ENCODE assay signal across 25 cellular contexts in genomic region chr14:28571636-28572035, GRCh38.
A peak's percentile ranks its signal among the peaks of the same experiment; 100 is the strongest.
DNase-seq lines count a peak whose midpoint lies in the region; ATAC-seq, FAIRE-seq and TF ChIP-seq lines count a peak whose summit lies in the region.
"Had no signal": no experiment of that assay in that cellular context is flagged by ENCODE, and none has a peak within 500 bp of the region (broad histone marks: within the 10 kb centered on the region; RNA-seq: fewer than 3 reads in every experiment).

No MANE protein-coding gene starts in this region.

- H3K36me3 ChIP-seq in astrocyte (ENCODE audit: insufficient read depth, low read length) (no peaks in the 10 kb centered on the region), fibroblast of lung (ENCODE audit: control insufficient read depth, insufficient read depth, low read length) (no peaks in the 10 kb centered on the region), testis (ENCODE audit: low read depth, missing control alignments) (no peaks in the 10 kb centered on the region), right atrium auricular region (no peaks in the 10 kb centered on the region)
- H3K36me3 ChIP-seq: BLaER1, MG63 had no signal

- H3K27me3 ChIP-seq in astrocyte (ENCODE audit: insufficient read depth, low read length) (no peaks in the 10 kb centered on the region), fibroblast of lung (ENCODE audit: control insufficient read depth, insufficient read depth, low read length) (no peaks in the 10 kb centered on the region), testis (no peaks in the 10 kb centered on the region), right atrium auricular region (no peaks in the 10 kb centered on the region)
- H3K27me3 ChIP-seq: BLaER1, MG63 had no signal

- H3K4me3 ChIP-seq in astrocyte (ENCODE audit: insufficient read depth, low read depth, low read length) = no peak overlapping the region
- H3K4me3 ChIP-seq in fibroblast of lung (replicated peaks in 1 of 4; ENCODE audit: control extremely low read depth in 1 of 4, insufficient read depth in 1 of 4, low read depth in 3 of 4, low read length in 4 of 4) = no peak overlapping the region
- H3K4me3 ChIP-seq in testis = no peak overlapping the region
- no peak overlapping the region for H3K4me3 ChIP-seq in right atrium auricular region
- H3K4me3 ChIP-seq: BLaER1, GM23248, MG63, SK-N-MC had no signal

- no peaks in the 10 kb centered on the region for H3K79me2 ChIP-seq in astrocyte (ENCODE audit: insufficient read depth, low read length)
- H3K79me2 ChIP-seq in fibroblast of lung (ENCODE audit: control insufficient read depth, insufficient read depth, low read length) = no peaks in the 10 kb centered on the region

- H3K9me3 ChIP-seq in astrocyte (ENCODE audit: insufficient read depth, low read depth, low read length) (peaks cover 9% of the 10 kb centered on the region), fibroblast of lung (ENCODE audit: control insufficient read depth, insufficient read depth, low read depth, low read length) (no peaks in the 10 kb centered on the region), testis (no peaks in the 10 kb centered on the region), right atrium auricular region (peaks cover 0 to 22% of the 10 kb centered on the region in 2 donors)
- H3K9me3 ChIP-seq: Caco-2, MG63 had no signal

- no peak for TF ChIP-seq POLR2A in testis (IDR thresholded peaks at IDR 0.05)

- H3K36me3 Mint-ChIP-seq in astrocyte (ENCODE audit: low read depth, unreplicated experiment) (no peaks in the 10 kb centered on the region), WTC11 (peaks cover 6% of the 10 kb centered on the region)
- H3K36me3 Mint-ChIP-seq: CD4-positive, alpha-beta memory T cell; IgD-negative memory B cell had no signal

- H3K27me3 Mint-ChIP-seq in astrocyte (ENCODE audit: low read depth, unreplicated experiment) (no peaks in the 10 kb centered on the region), WTC11 (ENCODE audit: low read depth) (peaks cover 2% of the 10 kb centered on the region; the same call in 1 of the 2 replicates)
- H3K27me3 Mint-ChIP-seq: CD4-positive, alpha-beta memory T cell; IgD-negative memory B cell had no signal

- H3K27ac Mint-ChIP-seq in astrocyte (ENCODE audit: unreplicated experiment) = no peak overlapping the region
- H3K27ac Mint-ChIP-seq in WTC11 = no peak overlapping the region
- H3K27ac Mint-ChIP-seq: H9, IgD-negative memory B cell had no signal

- CTCF ChIA-PET in WTC11 (lab: Charles Lee) = no interaction called here

- no peak overlapping the region for H3K27ac ChIP-seq in astrocyte (ENCODE audit: low read depth, low read length)
- no peak overlapping the region for H3K27ac ChIP-seq in fibroblast of lung (ENCODE audit: insufficient read depth, low read length)
- no peak overlapping the region for H3K27ac ChIP-seq in testis
- no peak overlapping the region for H3K27ac ChIP-seq in right atrium auricular region
- H3K27ac ChIP-seq: BLaER1, GM23248, SK-N-MC had no signal

- POLR2A ChIA-PET in WTC11 (lab: Charles Lee) = no interaction called here

- H3K9ac ChIP-seq in astrocyte (ENCODE audit: low read length) = no peak overlapping the region
- no peak overlapping the region for H3K9ac ChIP-seq in fibroblast of lung (ENCODE audit: insufficient read depth, low read length)
- H3K9ac ChIP-seq: BLaER1, GM23248 had no signal

- no peaks in the 10 kb centered on the region for H4K20me1 ChIP-seq in astrocyte (ENCODE audit: insufficient read depth, low read length)
- H4K20me1 ChIP-seq in fibroblast of lung (ENCODE audit: control insufficient read depth, extremely low read depth, insufficient read depth, low read length) = no peaks in the 10 kb centered on the region
- H4K20me1 ChIP-seq: BLaER1 had no signal

- H2AFZ ChIP-seq in astrocyte (ENCODE audit: low read depth, low read length) = no peak overlapping the region
- H2AFZ ChIP-seq in fibroblast of lung (ENCODE audit: low read length) = no peak overlapping the region
- H2AFZ ChIP-seq: GM23248 had no signal

- H3K4me1 Mint-ChIP-seq in astrocyte (ENCODE audit: low read depth, unreplicated experiment) (peaks cover 5% of the 10 kb centered on the region), WTC11 (no peaks in the 10 kb centered on the region)
- H3K4me1 Mint-ChIP-seq: CD4-positive, alpha-beta memory T cell; H9; IgD-negative memory B cell had no signal

- H3K9me3 Mint-ChIP-seq in astrocyte (ENCODE audit: unreplicated experiment) (peaks cover 12% of the 10 kb centered on the region), WTC11 (peaks cover 22% of the 10 kb centered on the region)

- DNase-seq in M059J (ENCODE audit: low read depth) (peak; percentile 15), astrocyte (ENCODE audit: low read depth) (peak; percentile 52), fibroblast of lung (ENCODE audit: low read depth in 2 of 2) (peak; percentile 2 to 59), A172 (ENCODE audit: low spot score) (no peak), testis (no peak), right atrium auricular region (ENCODE audit: low spot score) (no peak), WTC11 (ENCODE audit: low spot score) (no peak)
- DNase-seq: ACHN, Caco-2, DMS 273 treated with DMSO at 0.1 percent for 48 hours, DMS79 treated with DMSO at 0.1 percent for 48 hours, GM23248, H9, MG63, NCI-H1417, NCI-H187, NCI-H446, NCI-H526 treated with DMSO at 0.1 percent for 48 hours, OCI-M1, SHP77 treated with DMSO at 0.1 percent for 48 hours had no signal

- H3K4me2 ChIP-seq in astrocyte (ENCODE audit: low read length) = no peak overlapping the region
- H3K4me2 ChIP-seq in fibroblast of lung (ENCODE audit: extremely low read depth, insufficient read depth, low read length) = no peak overlapping the region
- H3K4me2 ChIP-seq: BLaER1 had no signal

- TF ChIP-seq CTCF in astrocyte (IDR thresholded peaks at IDR 0.05; ENCODE audit: insufficient read depth, low read depth, low read length) = no peak
- TF ChIP-seq CTCF in fibroblast of lung (conservative IDR thresholded peaks at IDR 0.05 in 1 of 2, IDR thresholded peaks at IDR 0.05 in 1 of 2; ENCODE audit: low read depth in 1 of 2, low read length in 2 of 2) = no peak
- TF ChIP-seq CTCF in testis (IDR thresholded peaks at IDR 0.05) = no peak
- no peak for TF ChIP-seq CTCF in right atrium auricular region (IDR thresholded peaks at IDR 0.05)
- no peak for TF ChIP-seq CTCF in WTC11 (IDR thresholded peaks at IDR 0.05)

- no peak for FAIRE-seq in astrocyte (lab: Jason Lieb, UNC)
- FAIRE-seq: GM12892 had no signal

- intact Hi-C loops in testis (cut with DNase I; ENCODE audit: low total_unique reads) = no loop called here

- WGBS in testis, 2 donors = 88 to 93% methylated on average over 2 of the region's 2 CpGs

- ATAC-seq in WTC11 = no peak

- H3K4me3 Mint-ChIP-seq in astrocyte (ENCODE audit: unreplicated experiment) (no peak overlapping the region), WTC11 (no peak overlapping the region)
- H3K4me3 Mint-ChIP-seq: CD4-positive, alpha-beta memory T cell; H9; IgD-negative memory B cell had no signal

- H3K4me1 ChIP-seq in astrocyte (ENCODE audit: insufficient read depth, low read length) = no peaks in the 10 kb centered on the region
- H3K4me1 ChIP-seq in fibroblast of lung (ENCODE audit: control insufficient read depth, extremely low read depth, insufficient read depth, low read length) = no peaks in the 10 kb centered on the region
- H3K4me1 ChIP-seq in testis = no peaks in the 10 kb centered on the region
- H3K4me1 ChIP-seq in right atrium auricular region = no peaks in the 10 kb centered on the region
- H3K4me1 ChIP-seq: BLaER1, Caco-2 had no signal

TF ChIP-seq in WTC11, 78 proteins besides CTCF, POLR2A, EP300 and RAD21 (continues in another document):
- TF ChIP-seq ZSCAN18 (CRISPR knock-in tag; IDR thresholded peaks at IDR 0.05) = no peak
- no peak for TF ChIP-seq AFF4 (CRISPR knock-in tag; IDR thresholded peaks at IDR 0.05; ENCODE audit: borderline replicate concordance)
- no peak for TF ChIP-seq ZNF232 (CRISPR knock-in tag; IDR thresholded peaks at IDR 0.05)

Comparison
In these comparisons a context has a peak if more than half of its experiments do, and no peak if none do; other contexts are left out.
1. DNase-seq: peak in M059J (single experiment), astrocyte (single experiment) and fibroblast of lung (2 of 2); none in A172 (single experiment), testis (single experiment), right atrium auricular region (single experiment) and WTC11 (single experiment).